Comparison of ENCODE assay signal across 8 cellular contexts in the genomic region with DNA sequence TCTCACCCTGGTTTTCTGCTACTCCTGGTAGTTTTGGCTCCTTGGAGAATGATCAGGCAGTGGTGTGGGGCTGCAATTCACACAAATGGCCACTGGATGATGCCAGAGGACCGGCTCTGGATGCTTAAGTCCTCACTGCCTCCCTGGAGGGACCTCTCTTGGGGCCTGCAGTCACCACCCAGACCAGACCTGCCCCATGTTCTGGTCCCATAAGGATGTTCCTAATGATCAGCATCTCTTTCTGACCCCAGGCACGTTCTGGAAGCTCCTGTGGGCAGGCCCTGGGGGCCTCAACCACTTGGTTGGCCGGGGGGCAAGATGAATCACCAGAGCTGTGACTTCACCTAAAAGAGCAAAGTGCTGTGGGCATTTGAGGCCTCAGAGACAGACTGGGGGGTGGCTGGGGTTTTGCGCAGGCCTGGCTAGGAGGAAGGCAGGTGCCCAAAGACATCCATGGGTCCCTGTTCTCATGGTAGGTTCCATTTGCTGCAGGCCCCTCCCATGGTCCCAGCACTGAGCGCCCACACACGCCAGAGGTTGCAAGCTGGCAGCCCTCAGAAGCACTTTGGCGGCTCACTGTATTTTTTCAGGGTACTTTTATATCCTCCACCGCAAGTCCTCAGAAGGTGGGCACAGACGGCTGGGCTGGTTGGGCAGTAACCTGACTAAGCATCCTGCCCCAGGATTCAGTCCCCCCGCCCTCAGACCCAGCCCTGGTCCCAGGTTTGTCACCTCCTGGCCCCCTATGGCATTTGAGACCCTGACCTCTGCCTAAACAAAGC. TPM values are rescaled to one million over a fixed set of nuclear protein-coding genes. Genes with fewer than 3 reads are reported as not detected.
DNase-seq lines count a peak whose midpoint lies in the region; ATAC-seq and TF ChIP-seq lines count a peak whose summit lies in the region.

No MANE protein-coding gene starts in this region.

- no peaks in the 10 kb centered on the region for H3K27me3 ChIP-seq in CD4-positive, alpha-beta T cell (ENCODE audit: control insufficient read depth, insufficient read depth, low read length)
- no peaks in the 10 kb centered on the region for H3K27me3 ChIP-seq in effector memory CD4-positive, alpha-beta T cell (replicated peaks; ENCODE audit: control insufficient read depth, insufficient read depth, low read length, poor library complexity, severe bottlenecking)

- TF ChIP-seq CTCF in CD4-positive, alpha-beta T cell (IDR thresholded peaks at IDR 0.05): peak; percentile 97

- H3K9me3 Mint-ChIP-seq in CD4-positive, alpha-beta T cell: peaks cover 2% of the 10 kb centered on the region
- H3K9me3 Mint-ChIP-seq in activated CD4-positive, alpha-beta memory T cell treated with anti-CD3 and anti-CD28 coated beads, Interleukin-2, amount 10 ng/mL, durations not matched to agents 7 days and 5 days: no peaks in the 10 kb centered on the region

- H3K4me1 ChIP-seq in effector memory CD4-positive, alpha-beta T cell (ENCODE audit: control insufficient read depth, insufficient read depth, low read length, poor library complexity, severe bottlenecking): peaks cover 5% of the 10 kb centered on the region

- H3K36me3 Mint-ChIP-seq in CD4-positive, alpha-beta T cell (ENCODE audit: low read depth): no peaks in the 10 kb centered on the region
- H3K36me3 Mint-ChIP-seq in activated CD4-positive, alpha-beta memory T cell treated with anti-CD3 and anti-CD28 coated beads, Interleukin-2, amount 10 ng/mL, durations not matched to agents 7 days and 5 days (ENCODE audit: low read depth): no peaks in the 10 kb centered on the region

- H3K4me3 Mint-ChIP-seq in CD4-positive, alpha-beta T cell: no peak overlapping the region
- no peak overlapping the region for H3K4me3 Mint-ChIP-seq in activated CD4-positive, alpha-beta memory T cell treated with anti-CD3 and anti-CD28 coated beads, Interleukin-2, amount 10 ng/mL, durations not matched to agents 7 days and 5 days

- ATAC-seq in CD4-positive, alpha-beta T cell (ENCODE audit: poor library complexity): peak; percentile 84
- ATAC-seq in HG03342 (IDR thresholded peaks at IDR 0.05; ENCODE audit: unreplicated experiment): peak; percentile 56
- ATAC-seq in GM21515 (IDR thresholded peaks at IDR 0.05; ENCODE audit: unreplicated experiment): no peak

- no peak overlapping the region for H3K27ac Mint-ChIP-seq in CD4-positive, alpha-beta T cell
- H3K27ac Mint-ChIP-seq in activated CD4-positive, alpha-beta memory T cell treated with anti-CD3 and anti-CD28 coated beads, Interleukin-2, amount 10 ng/mL, durations not matched to agents 7 days and 5 days: no peak overlapping the region

- peaks cover 3% of the 10 kb centered on the region for H3K27me3 Mint-ChIP-seq in CD4-positive, alpha-beta T cell
- peaks cover 22% of the 10 kb centered on the region for H3K27me3 Mint-ChIP-seq in activated CD4-positive, alpha-beta memory T cell treated with anti-CD3 and anti-CD28 coated beads, Interleukin-2, amount 10 ng/mL, durations not matched to agents 7 days and 5 days

- no peak overlapping the region for H3K27ac ChIP-seq in CD4-positive, alpha-beta T cell (ENCODE audit: low read depth, low read length)
- no peak overlapping the region for H3K27ac ChIP-seq in effector memory CD4-positive, alpha-beta T cell (ENCODE audit: insufficient read depth, low read length, poor library complexity, severe bottlenecking)

- peak; percentile 47 to 70 (median 58) for DNase-seq in CD4-positive, alpha-beta T cell
- DNase-seq in NCI-H82 (lab: John Stamatoyannopoulos, UW) (peak; percentile 97), medulla oblongata (ENCODE audit: extremely low spot score) (peak; percentile 95)
- DNase-seq in activated CD4-positive, alpha-beta memory T cell treated with anti-CD3 and anti-CD28 coated beads, Interleukin-2, amount 10 ng/mL, durations not matched to agents 7 days and 5 days: peak; percentile 77
- DNase-seq in effector memory CD4-positive, alpha-beta T cell: peak; percentile 27 to 50 (median 33)
- DNase-seq in stimulated activated CD8-positive, alpha-beta memory T cell treated with anti-CD3 and anti-CD28 coated beads, Interleukin-15, amount 100 ng/mL, for 1 hour (ENCODE audit: low read depth): peak; percentile 33

- POLR2A ChIA-PET in CD4-positive, alpha-beta T cell (lab: Charles Lee): no interaction called here
- POLR2A ChIA-PET in activated CD4-positive, alpha-beta memory T cell treated with anti-CD3 and anti-CD28 coated beads, Interleukin-2, amount 10 ng/mL, durations not matched to agents 7 days and 5 days (lab: Charles Lee): no interaction called here

- intact Hi-C loops in CD4-positive, alpha-beta T cell (cut with DNase I, micrococcal nuclease): loop anchor here (1.0 to 5.0 kb wide), 4 partner anchors 84 to 681 kb away; a partner anchor contains a TSS

- H3K36me3 ChIP-seq in effector memory CD4-positive, alpha-beta T cell (ENCODE audit: control insufficient read depth, insufficient read depth, low read length): no peaks in the 10 kb centered on the region

- H3K4me1 Mint-ChIP-seq in CD4-positive, alpha-beta T cell (ENCODE audit: low read depth): no peaks in the 10 kb centered on the region
- H3K4me1 Mint-ChIP-seq in activated CD4-positive, alpha-beta memory T cell treated with anti-CD3 and anti-CD28 coated beads, Interleukin-2, amount 10 ng/mL, durations not matched to agents 7 days and 5 days: no peaks in the 10 kb centered on the region

- CTCF ChIA-PET in CD4-positive, alpha-beta T cell (lab: Charles Lee): interaction anchor here (1.3 to 3.2 kb wide), 2 partner anchors 140 to 285 kb away, joined by 4 to 22 read pairs; a partner anchor contains a TSS
- CTCF ChIA-PET in activated CD4-positive, alpha-beta memory T cell treated with anti-CD3 and anti-CD28 coated beads, Interleukin-2, amount 10 ng/mL, durations not matched to agents 7 days and 5 days (lab: Charles Lee): interaction anchor here (1.3 to 3.5 kb wide), 6 partner anchors 10 to 286 kb away, joined by 3 to 23 read pairs (median 4); a partner anchor contains a TSS

- H3K4me3 ChIP-seq in effector memory CD4-positive, alpha-beta T cell (ENCODE audit: insufficient read depth, low read depth, low read length, poor library complexity, severe bottlenecking): no peak overlapping the region

- H3K9me3 ChIP-seq in CD4-positive, alpha-beta T cell (ENCODE audit: control insufficient read depth, low read length): no peaks in the 10 kb centered on the region
- H3K9me3 ChIP-seq in effector memory CD4-positive, alpha-beta T cell (ENCODE audit: control insufficient read depth, low read length): no peaks in the 10 kb centered on the region

RNA-seq across cellular contexts. Expression of a gene that starts 53.2 kb away (rescaled TPM):
- total RNA-seq in CD4-positive, alpha-beta T cell: 1 to 10 TPM; 1.8 to 2.9 TPM
- 1 to 10 TPM; 8.4 to 9.7 TPM for total RNA-seq in activated CD4-positive, alpha-beta memory T cell treated with anti-CD3 and anti-CD28 coated beads, Interleukin-2, amount 10 ng/mL, durations not matched to agents 7 days and 5 days

Comparison
In these comparisons a context has a peak if more than half of its experiments do, and no peak if none do; other contexts are left out.
1. DNase-seq: peak in every context shown above with its lines; median percentile 97 in NCI-H82; 95 in medulla oblongata; 77 in activated CD4-positive, alpha-beta memory T cell treated with anti-CD3 and anti-CD28 coated beads, Interleukin-2, amount 10 ng/mL, durations not matched to agents 7 days and 5 days; 58 in CD4-positive, alpha-beta T cell; 33 in effector memory CD4-positive, alpha-beta T cell; 33 in stimulated activated CD8-positive, alpha-beta memory T cell treated with anti-CD3 and anti-CD28 coated beads, Interleukin-15, amount 100 ng/mL, for 1 hour.